ENCODE assay signal across 8 cellular contexts in the genomic region with DNA sequence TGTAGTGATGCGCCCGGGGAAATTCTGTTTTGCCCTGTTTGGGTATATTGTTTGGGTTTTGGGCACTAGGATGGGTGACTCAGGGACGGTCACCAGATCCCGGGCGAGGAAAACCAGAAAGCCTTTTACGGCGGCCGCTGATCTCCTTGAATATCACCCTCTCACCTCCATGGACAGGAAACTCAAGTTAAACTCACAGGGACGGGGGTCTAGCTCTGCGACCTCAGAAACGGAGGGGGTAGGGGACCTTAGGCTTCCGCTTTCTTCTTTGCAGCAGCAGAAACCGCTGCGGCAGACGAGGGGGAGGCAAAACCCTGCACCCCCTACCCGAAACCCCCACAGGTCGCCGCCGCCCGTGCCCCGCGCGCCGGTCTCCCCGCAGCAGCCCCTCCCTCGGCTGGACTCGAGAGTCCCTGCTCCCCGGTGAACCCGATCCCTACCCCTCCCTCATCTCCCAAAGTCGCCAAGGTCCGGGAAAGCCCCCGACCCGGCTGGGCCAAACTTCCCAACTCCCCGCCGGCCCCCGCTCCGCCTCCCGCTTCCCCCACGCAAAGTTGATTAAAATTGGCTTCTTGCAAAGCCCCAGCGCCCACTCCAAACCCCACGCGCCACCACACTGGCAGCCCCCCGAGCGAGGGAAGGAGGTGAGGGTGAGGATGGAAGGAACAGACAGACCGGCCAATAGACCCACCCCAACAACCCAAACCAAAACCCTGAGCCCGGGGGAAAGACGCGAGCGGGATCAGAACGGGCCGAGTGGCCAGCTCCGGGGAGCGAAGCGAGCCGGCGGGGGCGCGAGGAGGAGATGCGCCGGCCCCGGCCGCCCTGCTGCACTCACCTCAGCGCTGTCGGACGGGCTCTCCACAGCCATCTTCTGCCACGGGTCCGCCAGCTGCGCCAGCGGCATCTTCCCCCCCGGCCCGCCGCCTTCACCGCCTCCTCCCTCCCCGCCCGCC. TPM values are rescaled to one million over a fixed set of nuclear protein-coding genes. Genes with fewer than 3 reads are reported as not detected.
DNase-seq lines count a peak whose midpoint lies in the region; ATAC-seq and TF ChIP-seq lines count a peak whose summit lies in the region.

No MANE protein-coding gene starts in this region.

- H3K36me3 Mint-ChIP-seq in IgD-negative memory B cell = peaks cover 1% of the 10 kb centered on the region
- no peaks in the 10 kb centered on the region for H3K36me3 Mint-ChIP-seq in activated CD4-positive, alpha-beta memory T cell treated with anti-CD3 and anti-CD28 coated beads for 36 hours

- H3K4me3 Mint-ChIP-seq in IgD-negative memory B cell = peak overlapping the region; percentile 93 to 97 (median 96)
- H3K4me3 Mint-ChIP-seq in activated CD4-positive, alpha-beta memory T cell treated with anti-CD3 and anti-CD28 coated beads for 36 hours = peak overlapping the region; percentile 95

- WGBS in upper lobe of left lung, 2 donors = 40% methylated on average over 51 of the region's 75 CpGs; no CpG with 5 or more reads in 1 of the 2 donors

- no peak for TF ChIP-seq POLR2A in upper lobe of left lung (IDR thresholded peaks at IDR 0.05)

- no peak for TF ChIP-seq EP300 in upper lobe of left lung (IDR thresholded peaks at IDR 0.05)

- H3K9me3 Mint-ChIP-seq in IgD-negative memory B cell = no peaks in the 10 kb centered on the region
- H3K9me3 Mint-ChIP-seq in activated CD4-positive, alpha-beta memory T cell treated with anti-CD3 and anti-CD28 coated beads for 36 hours = no peaks in the 10 kb centered on the region

- H3K27me3 ChIP-seq in mucosa of stomach (ENCODE audit: control insufficient read depth, insufficient read depth, low read length) (no peaks in the 10 kb centered on the region), upper lobe of left lung (no peaks in the 10 kb centered on the region)

- intact Hi-C loops in activated CD4-positive, alpha-beta memory T cell treated with anti-CD3 and anti-CD28 coated beads for 36 hours (cut with micrococcal nuclease) = loop anchor here (1.0 to 5.0 kb wide), 6 partner anchors 13 to 176 kb away; partner anchors contain the start of gene EIF1AX

- peak; percentile 5 for ATAC-seq in GM21447 (IDR thresholded peaks at IDR 0.05; ENCODE audit: unreplicated experiment)
- ATAC-seq in upper lobe of left lung (ENCODE audit: low FRiP score in 2 of 2) = peak in 1 of 2 donors; percentile 1

- H3K4me3 ChIP-seq in epithelial cell of esophagus (ENCODE audit: low read length) = peak overlapping the region; percentile 67
- peak overlapping the region; percentile 82 for H3K4me3 ChIP-seq in mucosa of stomach (ENCODE audit: low read length)
- H3K4me3 ChIP-seq in upper lobe of left lung = peak overlapping the region; percentile 30 to 72 (median 66)

- H3K4me1 ChIP-seq in mucosa of stomach (ENCODE audit: control insufficient read depth, insufficient read depth, low read length) (peaks cover 5% of the 10 kb centered on the region), upper lobe of left lung (peaks cover 0 to 11% (median 8%) of the 10 kb centered on the region in 4 donors)

- peak; percentile 65 for DNase-seq in COLO668 (lab: John Stamatoyannopoulos, UW; ENCODE audit: unreplicated experiment)
- DNase-seq in activated CD4-positive, alpha-beta memory T cell treated with anti-CD3 and anti-CD28 coated beads for 36 hours = peak; percentile 46
- DNase-seq in epithelial cell of esophagus (ENCODE audit: low read depth) = peak; percentile 29
- DNase-seq in upper lobe of left lung = peak; percentile 28 to 88
- no peak for DNase-seq in HuH-7 (ENCODE audit: low spot score)

- H3K36me3 ChIP-seq in mucosa of stomach (ENCODE audit: control insufficient read depth, insufficient read depth, low read length) (no peaks in the 10 kb centered on the region), upper lobe of left lung (no peaks in the 10 kb centered on the region)

- POLR2A ChIA-PET in activated CD4-positive, alpha-beta memory T cell treated with anti-CD3 and anti-CD28 coated beads for 36 hours (lab: Charles Lee) = interaction anchor here (0.8 to 1.2 kb wide), 3 partner anchors 13 to 250 kb away, joined by 3 to 6 read pairs (median 3); no protein-coding TSS in a partner anchor

- no peaks in the 10 kb centered on the region for H3K27me3 Mint-ChIP-seq in IgD-negative memory B cell
- H3K27me3 Mint-ChIP-seq in activated CD4-positive, alpha-beta memory T cell treated with anti-CD3 and anti-CD28 coated beads for 36 hours = no peaks in the 10 kb centered on the region

- H3K4me1 Mint-ChIP-seq in IgD-negative memory B cell = peaks cover 11 to 19% (median 13%) of the 10 kb centered on the region in 3 donors
- peaks cover 26% of the 10 kb centered on the region for H3K4me1 Mint-ChIP-seq in activated CD4-positive, alpha-beta memory T cell treated with anti-CD3 and anti-CD28 coated beads for 36 hours (ENCODE audit: low read depth)

- H3K9ac ChIP-seq in mucosa of stomach (ENCODE audit: low read length) = peak overlapping the region; percentile 80

- H3K27ac ChIP-seq in upper lobe of left lung = peak overlapping the region; percentile 87 to 94 (median 91)

- TF ChIP-seq CTCF in epithelial cell of esophagus (IDR thresholded peaks at IDR 0.05; ENCODE audit: insufficient read depth, low read depth, low read length, missing control alignments) (no peak), upper lobe of left lung (IDR thresholded peaks at IDR 0.05) (no peak)

- H3K9me3 ChIP-seq in mucosa of stomach (ENCODE audit: control insufficient read depth, low read length) (no peaks in the 10 kb centered on the region), upper lobe of left lung (no peaks in the 10 kb centered on the region)

- peak overlapping the region; percentile 91 to 97 (median 95) for H3K27ac Mint-ChIP-seq in IgD-negative memory B cell
- H3K27ac Mint-ChIP-seq in activated CD4-positive, alpha-beta memory T cell treated with anti-CD3 and anti-CD28 coated beads for 36 hours = peak overlapping the region; percentile 99

- CTCF ChIA-PET in activated CD4-positive, alpha-beta memory T cell treated with anti-CD3 and anti-CD28 coated beads for 36 hours (lab: Charles Lee) = interaction anchor here (0.8 to 1.0 kb wide), 2 partner anchors 13 to 14 kb away, joined by 3 to 5 read pairs; no protein-coding TSS in a partner anchor

RNA-seq across cellular contexts. Expression of gene RPS6KA3, which starts 0.7 kb away (rescaled TPM):
- polyA plus RNA-seq in IgD-negative memory B cell = 7.2 TPM
- total RNA-seq in activated CD4-positive, alpha-beta memory T cell treated with anti-CD3 and anti-CD28 coated beads for 36 hours = 10 to 100 TPM; 51.8 to 52.0 TPM
- 10 to 100 TPM; 24.6 to 93.0 (median 58.4) TPM for total RNA-seq in upper lobe of left lung
